In genomic region chr3:40680685-40681657, GRCh38 we compare ENCODE assay signal across 25 cellular contexts.
DNase-seq lines count a peak whose midpoint lies in the region; ATAC-seq and FAIRE-seq lines count a peak whose summit lies in the region.
"Had no signal": no experiment of that assay in that cellular context is flagged by ENCODE, and none has a peak within 500 bp of the region (broad histone marks: within the 10 kb centered on the region; RNA-seq: fewer than 3 reads in every experiment).

No MANE protein-coding gene starts in this region.

- H3K4me3 Mint-ChIP-seq in activated T-helper 1 cell treated with anti-CD3 and anti-CD28 coated beads, Interleukin-12 subunit alpha, Interleukin-12 subunit beta, Interleukin-2, Interleukin-4 antibody, amounts not matched to agents 30 ng/mL and 10 ng/mL and 1 ng/mL, durations not matched to agents 14 hours and 24 hours and 36 hours: no peak overlapping the region
- H3K4me3 Mint-ChIP-seq: activated CD8-positive, alpha-beta memory T cell treated with anti-CD3 and anti-CD28 coated beads, Interleukin-2, amount 10 ng/mL, durations not matched to agents 7 days and 5 days; activated naive CD4-positive, alpha-beta T cell treated with anti-CD3 and anti-CD28 coated beads for 36 hours; CD4-positive, alpha-beta memory T cell; dendritic cell treated with granulocyte-macrophage colony-stimulating factor and Interleukin-4, amounts not matched to agents 40 ng/mL and 50 ng/mL, for 4 days; naive thymus-derived CD8-positive, alpha-beta T cell; stimulated activated naive CD8-positive, alpha-beta T cell treated with anti-CD3 and anti-CD28 coated beads, Interleukin-15, amount 100 ng/mL, for 72 hours; T-cell; WTC11 had no signal

- H3K27me3 Mint-ChIP-seq in activated T-helper 1 cell treated with anti-CD3 and anti-CD28 coated beads, Interleukin-12 subunit alpha, Interleukin-12 subunit beta, Interleukin-2, Interleukin-4 antibody, amounts not matched to agents 30 ng/mL and 10 ng/mL and 1 ng/mL, durations not matched to agents 14 hours and 24 hours and 36 hours (ENCODE audit: insufficient read depth): peaks cover 7% of the 10 kb centered on the region
- H3K27me3 Mint-ChIP-seq: dendritic cell treated with granulocyte-macrophage colony-stimulating factor and Interleukin-4, amounts not matched to agents 40 ng/mL and 50 ng/mL, for 4 days had no signal

- DNase-seq in Right ventricle myocardium inferior (ENCODE audit: missing footprints): no peak
- no peak for DNase-seq in cardiac septum (ENCODE audit: low spot score)
- DNase-seq in Kasumi-1 (lab: John Stamatoyannopoulos, UW): peak; percentile 41 to 49
- DNase-seq in cerebellum (ENCODE audit: low spot score): peak; percentile 38
- peak; percentile 1 for DNase-seq in small intestine
- DNase-seq in activated CD8-positive, alpha-beta memory T cell treated with anti-CD3 and anti-CD28 coated beads, Interleukin-2, amount 50 U/mL, for 48 hours: no peak
- no peak for DNase-seq in activated T-helper 1 cell treated with anti-CD3 and anti-CD28 coated beads, Interleukin-12 subunit alpha, Interleukin-12 subunit beta, Interleukin-2, Interleukin-4 antibody, amounts not matched to agents 30 ng/mL and 10 ng/mL and 1 ng/mL, durations not matched to agents 14 hours and 24 hours and 36 hours (ENCODE audit: low spot score)
- DNase-seq: activated CD8-positive, alpha-beta memory T cell treated with anti-CD3 and anti-CD28 coated beads, Interleukin-2, amount 10 ng/mL, durations not matched to agents 7 days and 5 days; CD4-positive, alpha-beta memory T cell; esophagus squamous epithelium; naive thymus-derived CD8-positive, alpha-beta T cell; NCI-H146; NCI-H524 treated with DMSO at 0.1 percent for 48 hours; stimulated activated CD4-positive, alpha-beta T cell treated with anti-CD3 and anti-CD28 coated beads, Interleukin-12 subunit alpha, Interleukin-12 subunit beta, amount 100 ng/mL, for 4 hours; stimulated activated naive CD8-positive, alpha-beta T cell treated with anti-CD3 and anti-CD28 coated beads, Interleukin-15, amount 100 ng/mL, for 72 hours; T-cell had no signal

- intact Hi-C loops in Right ventricle myocardium inferior (cut with DNase I) (no loop called here), cardiac septum (cut with DNase I) (no loop called here)
- intact Hi-C loops in activated T-helper 1 cell treated with anti-CD3 and anti-CD28 coated beads, Interleukin-12 subunit alpha, Interleukin-12 subunit beta, Interleukin-2, Interleukin-4 antibody, amounts not matched to agents 30 ng/mL and 10 ng/mL and 1 ng/mL, durations not matched to agents 14 hours and 24 hours and 36 hours (cut with micrococcal nuclease): no loop called here

- WGBS in small intestine, 3 donors: 53 to 64% (median 58%) methylated on average over 3 of the region's 3 CpGs

- H3K4me3 ChIP-seq in small intestine (ENCODE audit: low read depth in 1 of 2, low read length in 2 of 2): no peak overlapping the region
- H3K4me3 ChIP-seq: esophagus squamous epithelium, heart right ventricle, prostate gland had no signal

- no peak for FAIRE-seq in small intestine (lab: Jason Lieb, UNC)
- FAIRE-seq: A204.1, astrocyte, RCC 7860 had no signal

- H3K27ac ChIP-seq in small intestine (ENCODE audit: low read depth in 1 of 2, low read length in 1 of 2): no peak overlapping the region
- H3K27ac ChIP-seq: esophagus squamous epithelium, heart right ventricle, prostate gland had no signal

- H3K9me3 ChIP-seq in small intestine (ENCODE audit: control insufficient read depth, low read depth): no peaks in the 10 kb centered on the region
- H3K9me3 ChIP-seq: esophagus squamous epithelium, heart right ventricle, prostate gland had no signal

- H3K4me1 Mint-ChIP-seq in activated T-helper 1 cell treated with anti-CD3 and anti-CD28 coated beads, Interleukin-12 subunit alpha, Interleukin-12 subunit beta, Interleukin-2, Interleukin-4 antibody, amounts not matched to agents 30 ng/mL and 10 ng/mL and 1 ng/mL, durations not matched to agents 14 hours and 24 hours and 36 hours (ENCODE audit: low read depth): no peaks in the 10 kb centered on the region
- H3K4me1 Mint-ChIP-seq: activated CD8-positive, alpha-beta memory T cell treated with anti-CD3 and anti-CD28 coated beads, Interleukin-2, amount 10 ng/mL, durations not matched to agents 7 days and 5 days; CD4-positive, alpha-beta memory T cell; stimulated activated naive CD8-positive, alpha-beta T cell treated with anti-CD3 and anti-CD28 coated beads, Interleukin-15, amount 100 ng/mL, for 72 hours; T-cell had no signal

- H3K27me3 ChIP-seq in small intestine (ENCODE audit: control insufficient read depth in 2 of 2, insufficient read depth in 2 of 2, low read length in 2 of 2): no peaks in the 10 kb centered on the region
- H3K27me3 ChIP-seq: esophagus squamous epithelium, heart right ventricle had no signal

- no peaks in the 10 kb centered on the region for H3K4me1 ChIP-seq in small intestine (ENCODE audit: control insufficient read depth in 2 of 2, insufficient read depth in 1 of 2, low read depth in 1 of 2, low read length in 1 of 2)
- H3K4me1 ChIP-seq: prostate gland had no signal

- H3K36me3 Mint-ChIP-seq in activated T-helper 1 cell treated with anti-CD3 and anti-CD28 coated beads, Interleukin-12 subunit alpha, Interleukin-12 subunit beta, Interleukin-2, Interleukin-4 antibody, amounts not matched to agents 30 ng/mL and 10 ng/mL and 1 ng/mL, durations not matched to agents 14 hours and 24 hours and 36 hours (ENCODE audit: low read depth): no peaks in the 10 kb centered on the region
- H3K36me3 Mint-ChIP-seq: activated CD8-positive, alpha-beta memory T cell treated with anti-CD3 and anti-CD28 coated beads, Interleukin-2, amount 10 ng/mL, durations not matched to agents 7 days and 5 days; CD4-positive, alpha-beta memory T cell; naive thymus-derived CD8-positive, alpha-beta T cell; T-cell; WTC11 had no signal

- ATAC-seq in Right ventricle myocardium inferior: peak; percentile 44
- no peak for ATAC-seq in GM21515 (IDR thresholded peaks at IDR 0.05; ENCODE audit: unreplicated experiment)
- ATAC-seq: activated CD8-positive, alpha-beta memory T cell treated with anti-CD3 and anti-CD28 coated beads, Interleukin-2, amount 10 ng/mL, durations not matched to agents 7 days and 5 days; naive thymus-derived CD8-positive, alpha-beta T cell; T-cell; WTC11 had no signal

- H3K9me3 Mint-ChIP-seq in activated T-helper 1 cell treated with anti-CD3 and anti-CD28 coated beads, Interleukin-12 subunit alpha, Interleukin-12 subunit beta, Interleukin-2, Interleukin-4 antibody, amounts not matched to agents 30 ng/mL and 10 ng/mL and 1 ng/mL, durations not matched to agents 14 hours and 24 hours and 36 hours: no peaks in the 10 kb centered on the region
- H3K9me3 Mint-ChIP-seq: activated naive CD4-positive, alpha-beta T cell treated with anti-CD3 and anti-CD28 coated beads for 36 hours; CD4-positive, alpha-beta memory T cell; dendritic cell treated with granulocyte-macrophage colony-stimulating factor and Interleukin-4, amounts not matched to agents 40 ng/mL and 50 ng/mL, for 4 days; naive thymus-derived CD8-positive, alpha-beta T cell; stimulated activated naive CD8-positive, alpha-beta T cell treated with anti-CD3 and anti-CD28 coated beads, Interleukin-15, amount 100 ng/mL, for 72 hours; T-cell; WTC11 had no signal

- no peak overlapping the region for H3K27ac Mint-ChIP-seq in activated T-helper 1 cell treated with anti-CD3 and anti-CD28 coated beads, Interleukin-12 subunit alpha, Interleukin-12 subunit beta, Interleukin-2, Interleukin-4 antibody, amounts not matched to agents 30 ng/mL and 10 ng/mL and 1 ng/mL, durations not matched to agents 14 hours and 24 hours and 36 hours
- H3K27ac Mint-ChIP-seq: activated CD8-positive, alpha-beta memory T cell treated with anti-CD3 and anti-CD28 coated beads, Interleukin-2, amount 10 ng/mL, durations not matched to agents 7 days and 5 days; activated naive CD4-positive, alpha-beta T cell treated with anti-CD3 and anti-CD28 coated beads for 36 hours; CD4-positive, alpha-beta memory T cell; dendritic cell treated with granulocyte-macrophage colony-stimulating factor and Interleukin-4, amounts not matched to agents 40 ng/mL and 50 ng/mL, for 4 days; naive thymus-derived CD8-positive, alpha-beta T cell; T-cell; WTC11 had no signal

- H3K36me3 ChIP-seq in small intestine (ENCODE audit: control insufficient read depth in 2 of 2, insufficient read depth in 2 of 2, low read length in 2 of 2): no peaks in the 10 kb centered on the region
- H3K36me3 ChIP-seq: esophagus squamous epithelium, heart right ventricle, prostate gland had no signal

Comparison
In these comparisons a context has a peak if more than half of its experiments do, and no peak if none do; other contexts are left out.
1. DNase-seq: peak in Kasumi-1 (2 of 2), cerebellum (single experiment) and small intestine (single experiment); none in Right ventricle myocardium inferior (single experiment), cardiac septum (single experiment), activated CD8-positive, alpha-beta memory T cell treated with anti-CD3 and anti-CD28 coated beads, Interleukin-2, amount 50 U/mL, for 48 hours (single experiment) and activated T-helper 1 cell treated with anti-CD3 and anti-CD28 coated beads, Interleukin-12 subunit alpha, Interleukin-12 subunit beta, Interleukin-2, Interleukin-4 antibody, amounts not matched to agents 30 ng/mL and 10 ng/mL and 1 ng/mL, durations not matched to agents 14 hours and 24 hours and 36 hours (single experiment).